Comparison of ENCODE assay signal across 11 cellular contexts in genomic region chr2:200566596-200566995, GRCh38. TPM values are rescaled to one million over a fixed set of nuclear protein-coding genes. Genes with fewer than 3 reads are reported as not detected.
DNase-seq lines count a peak whose midpoint lies in the region; ATAC-seq lines count a peak whose summit lies in the region.
"Not testable (repeated sequence)": the region's sequence is repeated elsewhere in the genome, so short reads cannot be mapped to it uniquely, and the experiment has no call there.
"Had no signal": no experiment of that assay in that cellular context is flagged by ENCODE, and none has a peak within 500 bp of the region (broad histone marks: within the 10 kb centered on the region; RNA-seq: fewer than 3 reads in every experiment).

No MANE protein-coding gene starts in this region.

- intact Hi-C loops in left cardiac atrium (cut with DNase I); left ventricle myocardium superior (cut with micrococcal nuclease); right cardiac atrium (cut with DNase I): not testable (repeated sequence)

- not testable (repeated sequence) for ATAC-seq in left cardiac atrium, left ventricle myocardium superior, right cardiac atrium

- H3K27me3 ChIP-seq in right cardiac atrium (ENCODE audit: control insufficient read depth, insufficient read depth): not testable (repeated sequence)

- not testable (repeated sequence) for H3K27ac ChIP-seq in right cardiac atrium (ENCODE audit: low read length)

- H3K4me1 ChIP-seq in right cardiac atrium (ENCODE audit: control insufficient read depth, insufficient read depth, low read length): not testable (repeated sequence)

- not testable (repeated sequence) for H3K9me3 ChIP-seq in right cardiac atrium (ENCODE audit: control insufficient read depth, low read length)

- DNase-seq in left cardiac atrium (peak; percentile 21), left ventricle myocardium superior (peak; percentile 25), right cardiac atrium (peak in 2 of 3 donors; percentile 33 to 42), islet precursor cell (peak; percentile 38)

- not testable (repeated sequence) for H3K4me3 ChIP-seq in right cardiac atrium (ENCODE audit: low read length)

- WGBS in right cardiac atrium: 93% methylated on average over 12 of the region's 12 CpGs

RNA-seq across cellular contexts. Expression of gene AOX1, which starts 19.2 kb away (rescaled TPM):
- total RNA-seq in left cardiac atrium (10 to 100 TPM; 16.6 to 27.0 TPM), left ventricle myocardium superior (8.7 TPM), right cardiac atrium (10 to 100 TPM in 3 of 4 donors, 1 to 10 TPM in 1; 8.5 to 36.0 (median 18.6) TPM)
- 7.2 TPM for polyA plus RNA-seq in right cardiac atrium
- total RNA-seq: B cell; CD4-positive, alpha-beta memory T cell; CD4-positive, alpha-beta T cell; CD4-positive, CD25-positive, alpha-beta regulatory T cell; CD8-positive, alpha-beta memory T cell; CD8-positive, alpha-beta T cell had no signal
- polyA plus RNA-seq: CD14-positive monocyte; CD4-positive, alpha-beta memory T cell; CD4-positive, CD25-positive, alpha-beta regulatory T cell had no signal

RNA-seq across cellular contexts. Expression of gene SGO2, which starts 40.6 kb away (rescaled TPM):
- total RNA-seq in left cardiac atrium: 1 to 10 TPM; 1.6 to 2.2 TPM
- total RNA-seq in left ventricle myocardium superior: 0.87 TPM
- 1 to 10 TPM; 1.1 to 2.6 (median 1.8) TPM for total RNA-seq in right cardiac atrium
- 0.81 TPM for polyA plus RNA-seq in right cardiac atrium

RNA-seq across cellular contexts. Expression of gene KCTD18, which starts 56.7 kb away (rescaled TPM):
- total RNA-seq in left cardiac atrium (10 to 100 TPM in 1 of 2 donors, 1 to 10 TPM in 1; 9.1 to 10.4 TPM), left ventricle myocardium superior (9.1 TPM), right cardiac atrium (10 to 100 TPM in 3 of 4 donors, 1 to 10 TPM in 1; 9.8 to 13.4 (median 12.2) TPM)
- polyA plus RNA-seq in right cardiac atrium: 6.7 TPM
